In the genomic region with DNA sequence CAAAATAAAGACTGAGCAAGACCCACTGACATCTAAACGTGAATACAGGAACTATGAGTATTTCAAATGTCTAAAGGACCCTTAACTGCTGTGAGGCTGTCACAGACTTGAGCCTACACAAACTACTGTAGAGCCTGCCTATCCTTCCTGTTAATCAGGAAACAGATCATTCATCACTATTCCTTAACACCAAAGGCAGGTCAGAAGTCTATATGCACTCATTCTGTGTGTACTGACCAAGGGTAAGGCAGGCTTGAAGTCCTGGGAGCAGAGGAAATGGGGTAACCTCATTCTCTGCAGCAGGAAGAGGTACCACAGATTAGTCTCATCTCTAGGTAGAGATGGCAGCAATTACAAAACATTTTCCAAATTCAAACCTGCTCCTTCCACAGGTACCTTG, we compare ENCODE assay signal across 8 cellular contexts. TPM values are rescaled to one million over a fixed set of nuclear protein-coding genes. Genes with fewer than 3 reads are reported as not detected.
DNase-seq lines count a peak whose midpoint lies in the region; ATAC-seq and TF ChIP-seq lines count a peak whose summit lies in the region.

No MANE protein-coding gene starts in this region.

- peaks cover 42% of the 10 kb centered on the region for H3K4me1 ChIP-seq in PC-9 (replicated peaks; ENCODE audit: insufficient read depth)
- H3K4me1 ChIP-seq in esophagus muscularis mucosa = peaks cover 78 to 100% (median 99%) of the 10 kb centered on the region in 4 donors
- peaks cover 71% of the 10 kb centered on the region for H3K4me1 ChIP-seq in neural progenitor cell

- ATAC-seq in GM19455 (IDR thresholded peaks at IDR 0.05; ENCODE audit: unreplicated experiment) (no peak), HG02870 (IDR thresholded peaks at IDR 0.05; ENCODE audit: unreplicated experiment) (no peak)

- no peak for TF ChIP-seq POLR2A in esophagus muscularis mucosa (IDR thresholded peaks at IDR 0.05; ENCODE audit: low read depth)

- CTCF ChIA-PET in AG04450 (lab: Charles Lee) = interaction anchor here (1.2 to 2.5 kb wide), 3 partner anchors 34 to 98 kb away, joined by 4 to 18 read pairs (median 8); no protein-coding TSS in a partner anchor
- CTCF ChIA-PET in PC-9 (lab: Charles Lee) = no interaction called here

- no peaks in the 10 kb centered on the region for H3K9me2 ChIP-seq in PC-9 (ENCODE audit: insufficient read depth)

- H3K36me3 ChIP-seq in PC-9 (ENCODE audit: low read depth) = 0 out of 2 replicates have a peak, but pooled peaks cover 7% of the 10 kb centered on the region
- H3K36me3 ChIP-seq in esophagus muscularis mucosa = no peaks in the 10 kb centered on the region
- H3K36me3 ChIP-seq in neural progenitor cell = no peaks in the 10 kb centered on the region

- H3K4me3 ChIP-seq in AG04450 (ENCODE audit: low read depth, low read length) (no peak overlapping the region), PC-9 (no peak overlapping the region), esophagus muscularis mucosa (peak overlapping the region in 1 of 4 donors; percentile 20), neural progenitor cell (peak overlapping the region; percentile 20)

- no TSS peak for BruUV-seq in PC-9 (replicated peaks; lab: Mats Ljungman, UMichigan)

- no peak overlapping the region for H3K4me3 Mint-ChIP-seq in neural progenitor cell

- H4K20me1 ChIP-seq in PC-9 (ENCODE audit: insufficient read depth) = no peaks in the 10 kb centered on the region; the same call in 1 of the 2 replicates
- H4K20me1 ChIP-seq in neural progenitor cell (ENCODE audit: low read depth) = peaks cover 92% of the 10 kb centered on the region

- no peak for TF ChIP-seq EP300 in esophagus muscularis mucosa (IDR thresholded peaks at IDR 0.05)

- POLR2A ChIA-PET in AG04450 (lab: Yijun Ruan, JAX) (interaction anchor here (2.2 kb wide), 1 partner anchor 31 kb away, joined by 8 read pairs; the partner anchor contains the start of gene NPTN), PC-9 (lab: Charles Lee; ENCODE audit: unreplicated experiment) (no interaction called here)

- H3K9me3 ChIP-seq in AG04450 (ENCODE audit: control insufficient read depth, insufficient read depth, low read length) (no peaks in the 10 kb centered on the region), PC-9 (ENCODE audit: insufficient read depth, low read depth) (no peaks in the 10 kb centered on the region), esophagus muscularis mucosa (no peaks in the 10 kb centered on the region), neural progenitor cell (ENCODE audit: low read depth) (no peaks in the 10 kb centered on the region)

- no peaks in the 10 kb centered on the region for H3K27me3 ChIP-seq in AG04450 (ENCODE audit: control insufficient read depth, insufficient read depth, low read length)
- no peaks in the 10 kb centered on the region for H3K27me3 ChIP-seq in PC-9 (ENCODE audit: insufficient read depth, low read depth)
- no peaks in the 10 kb centered on the region for H3K27me3 ChIP-seq in esophagus muscularis mucosa
- no peaks in the 10 kb centered on the region for H3K27me3 ChIP-seq in neural progenitor cell

- H3K4me2 ChIP-seq in PC-9 = peak overlapping the region; percentile 63
- peak overlapping the region; percentile 72 for H3K4me2 ChIP-seq in neural progenitor cell

- DNase-seq in AG04450 (ENCODE audit: low read depth, low spot score) = no peak
- no peak for DNase-seq in PC-9
- DNase-seq in esophagus muscularis mucosa (ENCODE audit: extremely low spot score) = no peak
- DNase-seq in neural progenitor cell (ENCODE audit: low spot score) = no peak
- DNase-seq in activated CD4-positive, alpha-beta T cell treated with anti-CD3 and anti-CD28 coated beads, Interleukin-2, amount 50 U/mL, for 1 hour = no peak
- DNase-seq in NCI-H345 treated with DMSO at 0.1 percent for 48 hours (lab: John Stamatoyannopoulos, UW; ENCODE audit: unreplicated experiment) = no peak

- H3K27ac ChIP-seq in AG04450 (ENCODE audit: low read depth, low read length) (peak overlapping the region; percentile 42), PC-9 (peak overlapping the region; percentile 70), esophagus muscularis mucosa (replicated peaks in 1 of 4) (peak overlapping the region; percentile 78 to 81 (median 80)), neural progenitor cell (peak overlapping the region; percentile 85)

- H2AFZ ChIP-seq in PC-9 (no peak overlapping the region), neural progenitor cell (replicated peaks) (no peak overlapping the region)

- peaks cover 16% of the 10 kb centered on the region for H3F3A ChIP-seq in PC-9 (ENCODE audit: insufficient read depth, low read depth)
- peaks cover 45% of the 10 kb centered on the region for H3F3A ChIP-seq in neural progenitor cell (ENCODE audit: low read depth)

- intact Hi-C loops in PC-9 (cut with micrococcal nuclease; ENCODE audit: unreplicated experiment) (no loop called here), esophagus muscularis mucosa (cut with DNase I) (loop anchor here (2.0 kb wide), 1 partner anchor 26 kb away; no protein-coding TSS in a partner anchor)

- H3K27me3 Mint-ChIP-seq in neural progenitor cell (ENCODE audit: insufficient read depth, low read depth) = no peaks in the 10 kb centered on the region

- H3K79me2 ChIP-seq in PC-9 (ENCODE audit: low read depth) (peaks cover 99% of the 10 kb centered on the region), neural progenitor cell (ENCODE audit: low read depth) (peaks cover 100% of the 10 kb centered on the region)

- peaks cover 6% of the 10 kb centered on the region for H3K36me3 Mint-ChIP-seq in neural progenitor cell

- H3K27ac Mint-ChIP-seq in neural progenitor cell = no peak overlapping the region

- H3K9me3 Mint-ChIP-seq in neural progenitor cell = peaks cover 2% of the 10 kb centered on the region

- peaks cover 26% of the 10 kb centered on the region for H3K4me1 Mint-ChIP-seq in neural progenitor cell

- WGBS in esophagus muscularis mucosa = 11% methylated on average over 1 of the region's 1 CpG

- H3K9ac ChIP-seq in neural progenitor cell = no peak overlapping the region

- TF ChIP-seq CTCF in AG04450 (IDR thresholded peaks at IDR 0.05; ENCODE audit: low read depth, low read length) (no peak), PC-9 (conservative IDR thresholded peaks at IDR 0.05) (no peak), esophagus muscularis mucosa (IDR thresholded peaks at IDR 0.05) (no peak), neural progenitor cell (IDR thresholded peaks at IDR 0.05) (no peak)

RNA-seq across cellular contexts. Expression of gene NPTN, which starts 30.7 kb away (rescaled TPM):
- 195 and 197 TPM in 2 replicates for polyA plus RNA-seq in AG04450 (2011; rRNA removed)
- 80.8 and 99.2 TPM in 2 replicates for polyA minus RNA-seq in AG04450 (2011; rRNA and poly(A)+ RNA removed)
- 61.8 and 101 TPM in 2 replicates for total RNA-seq in PC-9 (2021)
- 100 to 1,000 TPM; 218 to 281 (median 246) TPM for total RNA-seq in esophagus muscularis mucosa
- total RNA-seq in neural progenitor cell (ENCODE audit: low replicate concordance) = 84.4 and 110 TPM in 2 replicates
